ENCODE assay signal across 7 cellular contexts in genomic region chr1:151510957-151511635, GRCh38. TPM values are rescaled to one million over a fixed set of nuclear protein-coding genes. Genes with fewer than 3 reads are reported as not detected.
A peak's percentile ranks its signal among the peaks of the same experiment; 100 is the strongest.
DNase-seq lines count a peak whose midpoint lies in the region; ATAC-seq, FAIRE-seq and TF ChIP-seq lines count a peak whose summit lies in the region.

TSS of gene CGN (plus strand) at chr1:151511387. CDS start at chr1:151518520, 7,133 bp downstream.

- H3K36me3 ChIP-seq in keratinocyte (ENCODE audit: control insufficient read depth in 2 of 2, extremely low read depth in 1 of 2, insufficient read depth in 2 of 2, low read length in 2 of 2): no peaks in the 10 kb centered on the region

- dilution Hi-C loops in keratinocyte (cut with MboI; ENCODE audit: extremely low pct_ligation_motif_present, low sequenced_read_pairs): no loop called here

- H3K79me2 ChIP-seq in keratinocyte (ENCODE audit: control insufficient read depth, insufficient read depth, low read length): no peaks in the 10 kb centered on the region

- H3K27ac ChIP-seq in keratinocyte (ENCODE audit: control insufficient read depth, insufficient read depth, low read length): peak within 1 kb of the TSS; percentile 52

- DNase-seq in NCI-H2227 treated with DMSO at 0.1 percent for 48 hours (lab: John Stamatoyannopoulos, UW): peak; percentile 96
- peak; percentile 66 for DNase-seq in activated CD4-positive, CD25-positive, alpha-beta regulatory T cell treated with anti-CD3 and anti-CD28 coated beads, Interleukin-2, amount 50 U/mL, for 16 hours (ENCODE audit: low read depth, low spot score)
- DNase-seq in central memory CD4-positive, alpha-beta T cell: peak; percentile 85
- no peak for DNase-seq in keratinocyte (ENCODE audit: low read depth, low spot score)
- DNase-seq in stimulated activated CD4-positive, alpha-beta T cell treated with anti-CD3 and anti-CD28 coated beads, Interleukin-12 subunit alpha, Interleukin-12 subunit beta, amount 100 ng/mL, for 24 hours (ENCODE audit: low read depth in 2 of 2): peak; percentile 69 to 81

- FAIRE-seq in keratinocyte (lab: Jason Lieb, UNC): no peak

- peak within 1 kb of the TSS; percentile 59 to 84 (median 74) for H3K4me3 ChIP-seq in keratinocyte (ENCODE audit: control insufficient read depth in 2 of 3, extremely low read depth in 1 of 3, insufficient read depth in 2 of 3, low read depth in 1 of 3, low read length in 3 of 3)

- H3K4me2 ChIP-seq in keratinocyte (ENCODE audit: control insufficient read depth, extremely low read depth, insufficient read depth, low read depth, low read length): peak within 1 kb of the TSS; percentile 95

- no peaks in the 10 kb centered on the region for H4K20me1 ChIP-seq in keratinocyte (ENCODE audit: control insufficient read depth, extremely low read depth, insufficient read depth, low read length)

- no peaks in the 10 kb centered on the region for H3K9me3 ChIP-seq in keratinocyte (ENCODE audit: control insufficient read depth, low read depth, low read length)

- H3K9ac ChIP-seq in keratinocyte (ENCODE audit: control insufficient read depth, extremely low read depth, insufficient read depth, low read length): peak within 1 kb of the TSS; percentile 73

- H3K9me1 ChIP-seq in keratinocyte (ENCODE audit: control insufficient read depth, extremely low read depth, insufficient read depth, low read length): peaks cover 2% of the 10 kb centered on the region

- peaks cover 43% of the 10 kb centered on the region for H3K4me1 ChIP-seq in keratinocyte (ENCODE audit: control insufficient read depth, extremely low read depth, insufficient read depth, low read length)

- no peak for TF ChIP-seq CTCF in keratinocyte (optimal IDR thresholded peaks at IDR 0.05 in 1 of 3, IDR thresholded peaks at IDR 0.05 in 1 of 3, conservative IDR thresholded peaks at IDR 0.05 in 1 of 3; ENCODE audit: extremely low read depth in 1 of 3, insufficient read depth in 2 of 3, low read length in 3 of 3)

- ATAC-seq in GM18520 (IDR thresholded peaks at IDR 0.05; ENCODE audit: unreplicated experiment): peak; percentile 68
- ATAC-seq in HG03108 (IDR thresholded peaks at IDR 0.05; ENCODE audit: unreplicated experiment): peak; percentile 73

- H3K27me3 ChIP-seq in keratinocyte (ENCODE audit: control insufficient read depth, extremely low read depth, insufficient read depth, low read length): no peaks in the 10 kb centered on the region

- H2AFZ ChIP-seq in keratinocyte (ENCODE audit: control insufficient read depth, low read length): peak within 1 kb of the TSS; percentile 78

RNA-seq across cellular contexts. Expression of gene CGN, which starts in this region (rescaled TPM):
- 2.0 to 4.1 TPM (median 2.9 TPM) in 3 replicates for polyA plus RNA-seq in keratinocyte
- polyA plus RNA-seq in keratinocyte (2011; ENCODE audit: low read depth): 28.0 TPM
- polyA plus RNA-seq in keratinocyte (2011; cell fraction: cytosol; rRNA removed): 1.2 and 1.8 TPM in 2 replicates
- 11.2 and 11.8 TPM in 2 replicates for polyA plus RNA-seq in keratinocyte (2011; cell fraction: nucleus; rRNA removed)
- polyA plus RNA-seq in keratinocyte (2012; ENCODE audit: low replicate concordance): 5.5 and 22.1 TPM in 2 replicates
- polyA minus RNA-seq in keratinocyte: 1.6 to 9.2 TPM (median 4.0 TPM) in 3 replicates
- polyA minus RNA-seq in keratinocyte (2011; cell fraction: cytosol; rRNA and poly(A)+ RNA removed): 1.2 TPM
- polyA minus RNA-seq in keratinocyte (2011; cell fraction: nucleus; rRNA and poly(A)+ RNA removed): 3.5 and 4.7 TPM in 2 replicates
